1 cellular context compared by ENCODE assay signal in the genomic region with DNA sequence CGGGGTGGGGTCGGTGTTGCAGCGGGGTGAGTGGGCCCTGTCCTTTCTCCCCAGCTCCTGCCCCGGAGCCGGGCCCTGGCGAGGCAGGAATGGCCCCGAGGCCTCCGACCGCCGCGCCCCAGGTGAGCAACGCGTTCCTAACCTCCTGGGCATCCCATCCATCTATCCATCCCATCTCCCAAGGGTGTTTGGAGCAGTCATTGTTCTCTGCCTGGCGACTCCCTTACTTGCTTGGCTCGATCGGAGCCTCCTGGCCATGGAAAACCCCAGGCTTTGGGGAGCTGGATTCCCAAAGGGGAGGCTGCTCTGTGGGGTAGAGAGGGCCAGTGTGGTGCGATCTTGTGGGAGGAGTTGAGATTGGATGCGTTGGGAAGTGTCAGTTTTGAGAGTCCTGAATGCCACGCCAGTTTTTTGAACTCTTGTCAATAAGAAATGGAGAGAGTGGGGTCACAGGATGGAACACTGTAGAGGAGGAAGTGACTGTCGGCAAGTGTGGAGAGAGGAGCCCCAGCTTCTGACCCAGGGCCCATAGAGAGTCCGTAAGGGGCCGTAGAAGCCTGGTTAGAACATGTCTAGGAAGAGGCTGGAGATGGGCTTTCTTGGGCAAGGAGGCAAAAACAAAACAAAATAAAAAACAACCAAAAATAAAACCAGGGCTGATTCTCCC.
TF ChIP-seq lines count a peak whose summit lies in the region.

No MANE protein-coding gene starts in this region.

TF ChIP-seq in GM12878, 131 proteins besides CTCF, POLR2A, EP300 and RAD21 (continued from another document):
- TF ChIP-seq, protein P1, sequence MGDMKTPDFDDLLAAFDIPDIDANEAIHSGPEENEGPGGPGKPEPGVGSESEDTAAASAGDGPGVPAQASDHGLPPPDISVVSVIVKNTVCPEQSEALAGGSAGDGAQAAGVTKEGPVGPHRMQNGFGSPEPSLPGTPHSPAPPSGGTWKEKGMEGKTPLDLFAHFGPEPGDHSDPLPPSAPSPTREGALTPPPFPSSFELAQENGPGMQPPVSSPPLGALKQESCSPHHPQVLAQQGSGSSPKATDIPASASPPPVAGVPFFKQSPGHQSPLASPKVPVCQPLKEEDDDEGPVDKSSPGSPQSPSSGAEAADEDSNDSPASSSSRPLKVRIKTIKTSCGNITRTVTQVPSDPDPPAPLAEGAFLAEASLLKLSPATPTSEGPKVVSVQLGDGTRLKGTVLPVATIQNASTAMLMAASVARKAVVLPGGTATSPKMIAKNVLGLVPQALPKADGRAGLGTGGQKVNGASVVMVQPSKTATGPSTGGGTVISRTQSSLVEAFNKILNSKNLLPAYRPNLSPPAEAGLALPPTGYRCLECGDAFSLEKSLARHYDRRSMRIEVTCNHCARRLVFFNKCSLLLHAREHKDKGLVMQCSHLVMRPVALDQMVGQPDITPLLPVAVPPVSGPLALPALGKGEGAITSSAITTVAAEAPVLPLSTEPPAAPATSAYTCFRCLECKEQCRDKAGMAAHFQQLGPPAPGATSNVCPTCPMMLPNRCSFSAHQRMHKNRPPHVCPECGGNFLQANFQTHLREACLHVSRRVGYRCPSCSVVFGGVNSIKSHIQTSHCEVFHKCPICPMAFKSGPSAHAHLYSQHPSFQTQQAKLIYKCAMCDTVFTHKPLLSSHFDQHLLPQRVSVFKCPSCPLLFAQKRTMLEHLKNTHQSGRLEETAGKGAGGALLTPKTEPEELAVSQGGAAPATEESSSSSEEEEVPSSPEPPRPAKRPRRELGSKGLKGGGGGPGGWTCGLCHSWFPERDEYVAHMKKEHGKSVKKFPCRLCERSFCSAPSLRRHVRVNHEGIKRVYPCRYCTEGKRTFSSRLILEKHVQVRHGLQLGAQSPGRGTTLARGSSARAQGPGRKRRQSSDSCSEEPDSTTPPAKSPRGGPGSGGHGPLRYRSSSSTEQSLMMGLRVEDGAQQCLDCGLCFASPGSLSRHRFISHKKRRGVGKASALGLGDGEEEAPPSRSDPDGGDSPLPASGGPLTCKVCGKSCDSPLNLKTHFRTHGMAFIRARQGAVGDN (IDR thresholded peaks at IDR 0.05): no peak
- TF ChIP-seq, protein P2, sequence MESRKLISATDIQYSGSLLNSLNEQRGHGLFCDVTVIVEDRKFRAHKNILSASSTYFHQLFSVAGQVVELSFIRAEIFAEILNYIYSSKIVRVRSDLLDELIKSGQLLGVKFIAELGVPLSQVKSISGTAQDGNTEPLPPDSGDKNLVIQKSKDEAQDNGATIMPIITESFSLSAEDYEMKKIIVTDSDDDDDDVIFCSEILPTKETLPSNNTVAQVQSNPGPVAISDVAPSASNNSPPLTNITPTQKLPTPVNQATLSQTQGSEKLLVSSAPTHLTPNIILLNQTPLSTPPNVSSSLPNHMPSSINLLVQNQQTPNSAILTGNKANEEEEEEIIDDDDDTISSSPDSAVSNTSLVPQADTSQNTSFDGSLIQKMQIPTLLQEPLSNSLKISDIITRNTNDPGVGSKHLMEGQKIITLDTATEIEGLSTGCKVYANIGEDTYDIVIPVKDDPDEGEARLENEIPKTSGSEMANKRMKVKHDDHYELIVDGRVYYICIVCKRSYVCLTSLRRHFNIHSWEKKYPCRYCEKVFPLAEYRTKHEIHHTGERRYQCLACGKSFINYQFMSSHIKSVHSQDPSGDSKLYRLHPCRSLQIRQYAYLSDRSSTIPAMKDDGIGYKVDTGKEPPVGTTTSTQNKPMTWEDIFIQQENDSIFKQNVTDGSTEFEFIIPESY (IDR thresholded peaks at IDR 0.05): no peak
- TF ChIP-seq, protein P3, sequence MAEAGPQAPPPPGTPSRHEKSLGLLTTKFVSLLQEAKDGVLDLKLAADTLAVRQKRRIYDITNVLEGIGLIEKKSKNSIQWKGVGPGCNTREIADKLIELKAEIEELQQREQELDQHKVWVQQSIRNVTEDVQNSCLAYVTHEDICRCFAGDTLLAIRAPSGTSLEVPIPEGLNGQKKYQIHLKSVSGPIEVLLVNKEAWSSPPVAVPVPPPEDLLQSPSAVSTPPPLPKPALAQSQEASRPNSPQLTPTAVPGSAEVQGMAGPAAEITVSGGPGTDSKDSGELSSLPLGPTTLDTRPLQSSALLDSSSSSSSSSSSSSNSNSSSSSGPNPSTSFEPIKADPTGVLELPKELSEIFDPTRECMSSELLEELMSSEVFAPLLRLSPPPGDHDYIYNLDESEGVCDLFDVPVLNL (IDR thresholded peaks at IDR 0.05; ENCODE audit: low read depth, low read length): no peak
- TF ChIP-seq, protein P4, sequence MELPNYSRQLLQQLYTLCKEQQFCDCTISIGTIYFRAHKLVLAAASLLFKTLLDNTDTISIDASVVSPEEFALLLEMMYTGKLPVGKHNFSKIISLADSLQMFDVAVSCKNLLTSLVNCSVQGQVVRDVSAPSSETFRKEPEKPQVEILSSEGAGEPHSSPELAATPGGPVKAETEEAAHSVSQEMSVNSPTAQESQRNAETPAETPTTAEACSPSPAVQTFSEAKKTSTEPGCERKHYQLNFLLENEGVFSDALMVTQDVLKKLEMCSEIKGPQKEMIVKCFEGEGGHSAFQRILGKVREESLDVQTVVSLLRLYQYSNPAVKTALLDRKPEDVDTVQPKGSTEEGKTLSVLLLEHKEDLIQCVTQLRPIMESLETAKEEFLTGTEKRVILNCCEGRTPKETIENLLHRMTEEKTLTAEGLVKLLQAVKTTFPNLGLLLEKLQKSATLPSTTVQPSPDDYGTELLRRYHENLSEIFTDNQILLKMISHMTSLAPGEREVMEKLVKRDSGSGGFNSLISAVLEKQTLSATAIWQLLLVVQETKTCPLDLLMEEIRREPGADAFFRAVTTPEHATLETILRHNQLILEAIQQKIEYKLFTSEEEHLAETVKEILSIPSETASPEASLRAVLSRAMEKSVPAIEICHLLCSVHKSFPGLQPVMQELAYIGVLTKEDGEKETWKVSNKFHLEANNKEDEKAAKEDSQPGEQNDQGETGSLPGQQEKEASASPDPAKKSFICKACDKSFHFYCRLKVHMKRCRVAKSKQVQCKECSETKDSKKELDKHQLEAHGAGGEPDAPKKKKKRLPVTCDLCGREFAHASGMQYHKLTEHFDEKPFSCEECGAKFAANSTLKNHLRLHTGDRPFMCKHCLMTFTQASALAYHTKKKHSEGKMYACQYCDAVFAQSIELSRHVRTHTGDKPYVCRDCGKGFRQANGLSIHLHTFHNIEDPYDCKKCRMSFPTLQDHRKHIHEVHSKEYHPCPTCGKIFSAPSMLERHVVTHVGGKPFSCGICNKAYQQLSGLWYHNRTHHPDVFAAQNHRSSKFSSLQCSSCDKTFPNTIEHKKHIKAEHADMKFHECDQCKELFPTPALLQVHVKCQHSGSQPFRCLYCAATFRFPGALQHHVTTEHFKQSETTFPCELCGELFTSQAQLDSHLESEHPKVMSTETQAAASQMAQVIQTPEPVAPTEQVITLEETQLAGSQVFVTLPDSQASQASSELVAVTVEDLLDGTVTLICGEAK (IDR thresholded peaks at IDR 0.05; ENCODE audit: borderline replicate concordance): peak; percentile 39; the same call in 1 of the 2 replicates
- TF ChIP-seq CHD2 (IDR thresholded peaks at IDR 0.05; ENCODE audit: borderline replicate concordance, low read depth, low read length) (no peak), MYB (IDR thresholded peaks at IDR 0.05; ENCODE audit: borderline replicate concordance, low read depth, low read length) (no peak), SPI1 (IDR thresholded peaks at IDR 0.05; ENCODE audit: borderline replicate concordance, insufficient read depth, low read depth, low read length) (0 out of 2 replicates have a peak, but pooled peaks have one; percentile 37), NBN (IDR thresholded peaks at IDR 0.05) (0 out of 2 replicates have a peak, but pooled peaks have one; percentile 15), IKZF1 (conservative IDR thresholded peaks at IDR 0.05) (peak; percentile 9; the same call in 1 of the 2 replicates)
- TF ChIP-seq, protein P5, sequence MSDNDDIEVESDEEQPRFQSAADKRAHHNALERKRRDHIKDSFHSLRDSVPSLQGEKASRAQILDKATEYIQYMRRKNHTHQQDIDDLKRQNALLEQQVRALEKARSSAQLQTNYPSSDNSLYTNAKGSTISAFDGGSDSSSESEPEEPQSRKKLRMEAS (IDR thresholded peaks at IDR 0.05; ENCODE audit: low read depth, low read length): no peak
